8 cellular contexts compared by ENCODE assay signal in the genomic region with DNA sequence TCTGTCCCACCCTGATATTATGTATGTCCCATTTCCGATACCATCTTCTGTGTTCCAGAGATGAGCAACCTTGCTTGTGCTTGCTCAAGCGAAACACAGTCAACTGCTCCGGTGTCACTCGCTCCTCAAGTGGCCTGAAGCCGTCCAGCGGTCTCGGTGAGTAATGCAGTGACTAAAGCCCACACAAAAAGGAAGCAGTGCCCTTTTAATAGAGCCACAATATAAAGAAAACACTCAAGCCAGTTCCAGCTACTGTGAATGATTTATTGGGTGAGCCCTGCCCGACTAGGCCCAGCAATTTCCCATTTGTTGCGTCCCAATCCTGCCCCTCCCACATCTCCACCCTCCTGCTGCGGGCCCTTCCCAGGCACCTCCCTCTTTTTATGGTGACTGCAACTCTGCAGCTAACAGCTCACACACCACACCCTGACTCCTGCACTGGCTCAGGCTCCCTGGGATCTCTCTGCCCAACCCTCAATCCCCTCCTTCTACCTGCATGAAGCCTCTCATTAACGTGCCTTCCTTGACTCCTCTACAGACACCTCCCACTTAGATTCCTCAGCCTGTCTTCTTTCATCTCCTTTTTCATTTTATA. TPM values are rescaled to one million over a fixed set of nuclear protein-coding genes. Genes with fewer than 3 reads are reported as not detected.
DNase-seq lines count a peak whose midpoint lies in the region; ATAC-seq and TF ChIP-seq lines count a peak whose summit lies in the region.
"Had no signal": no experiment of that assay in that cellular context is flagged by ENCODE, and none has a peak within 500 bp of the region (broad histone marks: within the 10 kb centered on the region; RNA-seq: fewer than 3 reads in every experiment).

No MANE protein-coding gene starts in this region.

- WGBS in mammary epithelial cell (ENCODE audit: low coverage, missing lambda C conversion rate): 22% methylated on average over 11 of the region's 11 CpGs

- DNase-seq in NCI-H187 treated with DMSO at 0.1 percent for 48 hours (lab: John Stamatoyannopoulos, UW) (peak; percentile 95), mammary epithelial cell (peak; percentile 97), mucosa of descending colon (peak; percentile 89 to 92 (median 92)), NCI-H446 treated with DMSO at 0.1 percent for 48 hours (lab: John Stamatoyannopoulos, UW) (no peak), pons (ENCODE audit: low spot score) (no peak)
- DNase-seq: naive B cell had no signal

- H3K36me3 ChIP-seq in mammary epithelial cell (ENCODE audit: insufficient read depth, low read length) (no peaks in the 10 kb centered on the region), mucosa of descending colon (ENCODE audit: low read depth) (no peaks in the 10 kb centered on the region)

- peak overlapping the region; percentile 24 for H3K27ac ChIP-seq in mammary epithelial cell (ENCODE audit: insufficient read depth, low read depth, low read length)

- intact Hi-C loops in mammary epithelial cell (cut with micrococcal nuclease) (no loop called here), mucosa of descending colon (cut with DNase I, micrococcal nuclease) (no loop called here)

- peaks cover 17% of the 10 kb centered on the region for H3K4me1 ChIP-seq in mammary epithelial cell (ENCODE audit: insufficient read depth, low read length)
- peaks cover 11% of the 10 kb centered on the region for H3K4me1 ChIP-seq in mucosa of descending colon (ENCODE audit: low read depth)

- peak overlapping the region; percentile 55 for H2AFZ ChIP-seq in mammary epithelial cell (ENCODE audit: low read depth, low read length)

- no peaks in the 10 kb centered on the region for H4K20me1 ChIP-seq in mammary epithelial cell (ENCODE audit: insufficient read depth, low read length)

- H3K9ac ChIP-seq in mammary epithelial cell (ENCODE audit: insufficient read depth, low read length): no peak overlapping the region

- no TSS peak for BruUV-seq in mammary epithelial cell (replicated peaks; lab: Mats Ljungman, UMichigan)

- H3K9me3 ChIP-seq in mammary epithelial cell (replicated peaks; ENCODE audit: insufficient read depth, low read length) (no peaks in the 10 kb centered on the region), mucosa of descending colon (no peaks in the 10 kb centered on the region)

- CTCF ChIA-PET in mammary epithelial cell (lab: Charles Lee; ENCODE audit: low non-redundant PET): no interaction called here

- TF ChIP-seq CTCF in mammary epithelial cell (conservative IDR thresholded peaks at IDR 0.05 in 1 of 2, IDR thresholded peaks at IDR 0.05 in 1 of 2; ENCODE audit: extremely low read depth in 1 of 2, insufficient read depth in 1 of 2, low read depth in 1 of 2, low read length in 2 of 2): peak; percentile 18 to 44
- TF ChIP-seq CTCF in mucosa of descending colon (IDR thresholded peaks at IDR 0.05): no peak

- no peaks in the 10 kb centered on the region for H3K27me3 ChIP-seq in mammary epithelial cell (ENCODE audit: insufficient read depth, low read length)

- peak overlapping the region; percentile 6 for H3K4me2 ChIP-seq in mammary epithelial cell (ENCODE audit: insufficient read depth, low read depth, low read length)

- in situ Hi-C loops in mammary epithelial cell (cut with MboI; ENCODE audit: low sequenced_read_pairs in 2 of 2): no loop called here

- dilution Hi-C loops in mammary epithelial cell (cut with HindIII; ENCODE audit: low sequenced_read_pairs): no loop called here

- peak; percentile 99 for ATAC-seq in GM18867 (IDR thresholded peaks at IDR 0.05; ENCODE audit: unreplicated experiment)
- ATAC-seq in HG02763 (IDR thresholded peaks at IDR 0.05; ENCODE audit: unreplicated experiment): peak; percentile 86
- ATAC-seq in mucosa of descending colon: peak; percentile 91

- no peaks in the 10 kb centered on the region for H3K79me2 ChIP-seq in mammary epithelial cell (ENCODE audit: insufficient read depth, low read length)

- H3K4me3 ChIP-seq in mammary epithelial cell (replicated peaks in 1 of 3; ENCODE audit: insufficient read depth in 1 of 3, low read depth in 2 of 3, low read length in 3 of 3) (no peak overlapping the region), mucosa of descending colon (no peak overlapping the region)

RNA-seq across cellular contexts. Expression of gene DSC1, which starts 44.2 kb away (rescaled TPM):
- total RNA-seq in mammary epithelial cell (1 to 10 TPM in 1 of 2 donors, under 1 TPM in 1; 0.28 to 1.2 TPM), mucosa of descending colon (under 1 TPM in 1 of 3 donors, not detected in 2; 0.07 TPM)
- 0.24 TPM for polyA plus RNA-seq in mammary epithelial cell
- not detected for polyA minus RNA-seq in mammary epithelial cell

Comparison
In these comparisons a context has a peak if more than half of its experiments do, and no peak if none do; other contexts are left out.
1. DNase-seq: peak in NCI-H187 treated with DMSO at 0.1 percent for 48 hours (single experiment), mammary epithelial cell (single experiment) and mucosa of descending colon (3 of 3); none in NCI-H446 treated with DMSO at 0.1 percent for 48 hours (single experiment) and pons (single experiment).
2. Peak in every context shown above with its lines, with median percentiles within 50 percentile points of each other: ATAC-seq.